In the genomic region with DNA sequence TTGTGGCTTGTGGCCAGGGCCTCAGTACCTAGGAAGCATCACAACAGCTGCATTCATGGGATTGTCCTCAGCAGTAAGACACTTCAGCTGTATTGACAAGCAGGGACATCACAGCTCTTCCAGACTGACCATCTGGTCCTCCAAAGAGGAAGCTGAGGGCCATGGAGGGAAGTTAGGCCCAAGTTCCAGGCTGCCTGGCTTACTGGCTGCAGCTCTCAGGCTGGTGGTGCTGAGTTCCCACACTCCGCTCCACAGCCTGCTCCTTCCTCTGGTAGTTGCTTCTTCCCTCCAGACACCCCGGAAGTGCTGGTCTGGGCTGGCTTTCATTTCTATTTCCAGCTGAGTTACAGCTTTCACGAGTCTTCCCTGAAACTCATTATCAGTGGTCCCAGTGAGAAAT, we compare ENCODE assay signal across 13 cellular contexts. TPM values are rescaled to one million over a fixed set of nuclear protein-coding genes. Genes with fewer than 3 reads are reported as not detected.
A peak's percentile ranks its signal among the peaks of the same experiment; 100 is the strongest.
DNase-seq lines count a peak whose midpoint lies in the region; ATAC-seq and TF ChIP-seq lines count a peak whose summit lies in the region.
"Had no signal": no experiment of that assay in that cellular context is flagged by ENCODE, and none has a peak within 500 bp of the region (broad histone marks: within the 10 kb centered on the region; RNA-seq: fewer than 3 reads in every experiment).

No MANE protein-coding gene starts in this region.

- no peak overlapping the region for H3K27ac Mint-ChIP-seq in activated naive CD4-positive, alpha-beta T cell treated with anti-CD3 and anti-CD28 coated beads, Interleukin-2, amount 10 ng/mL, durations not matched to agents 7 days and 5 days
- no peak overlapping the region for H3K27ac Mint-ChIP-seq in activated naive CD4-positive, alpha-beta T cell treated with anti-CD3 and anti-CD28 coated beads for 36 hours
- H3K27ac Mint-ChIP-seq: neural progenitor cell had no signal

- no peak for TF ChIP-seq POLR2A in upper lobe of left lung (IDR thresholded peaks at IDR 0.05)

- H3K4me1 ChIP-seq in upper lobe of left lung (peaks cover 14 to 20% (median 16%) of the 10 kb centered on the region in 4 donors), foreskin keratinocyte (peaks cover 6% of the 10 kb centered on the region)

- no peak overlapping the region for H3K4me3 Mint-ChIP-seq in activated naive CD4-positive, alpha-beta T cell treated with anti-CD3 and anti-CD28 coated beads, Interleukin-2, amount 10 ng/mL, durations not matched to agents 7 days and 5 days
- H3K4me3 Mint-ChIP-seq in activated naive CD4-positive, alpha-beta T cell treated with anti-CD3 and anti-CD28 coated beads for 36 hours: no peak overlapping the region
- H3K4me3 Mint-ChIP-seq: neural progenitor cell had no signal

- H3K36me3 ChIP-seq in upper lobe of left lung: no peaks in the 10 kb centered on the region
- H3K36me3 ChIP-seq: neural progenitor cell had no signal

- intact Hi-C loops in activated naive CD4-positive, alpha-beta T cell treated with anti-CD3 and anti-CD28 coated beads for 36 hours (cut with micrococcal nuclease): no loop called here

- H3K27me3 Mint-ChIP-seq in activated naive CD4-positive, alpha-beta T cell treated with anti-CD3 and anti-CD28 coated beads, Interleukin-2, amount 10 ng/mL, durations not matched to agents 7 days and 5 days: no peaks in the 10 kb centered on the region
- H3K27me3 Mint-ChIP-seq in activated naive CD4-positive, alpha-beta T cell treated with anti-CD3 and anti-CD28 coated beads for 36 hours (ENCODE audit: low read depth): no peaks in the 10 kb centered on the region

- TF ChIP-seq CTCF in upper lobe of left lung (IDR thresholded peaks at IDR 0.05) (no peak), foreskin keratinocyte (conservative IDR thresholded peaks at IDR 0.05) (no peak)

- H3K27ac ChIP-seq in layer of hippocampus (ENCODE audit: low read depth, low read length): peak overlapping the region; percentile 62
- H3K27ac ChIP-seq in upper lobe of left lung: peak overlapping the region; percentile 48 to 78 (median 68)
- H3K27ac ChIP-seq in foreskin keratinocyte: no peak overlapping the region
- H3K27ac ChIP-seq: neural progenitor cell had no signal

- no peaks in the 10 kb centered on the region for H3K9me3 ChIP-seq in upper lobe of left lung

- no peak overlapping the region for H3K4me3 ChIP-seq in upper lobe of left lung
- H3K4me3 ChIP-seq: neural progenitor cell had no signal

- WGBS in upper lobe of left lung, 2 donors: 50 to 61% methylated on average over 3 of the region's 3 CpGs

- no peak for TF ChIP-seq EP300 in upper lobe of left lung (IDR thresholded peaks at IDR 0.05)

- DNase-seq in activated naive CD4-positive, alpha-beta T cell treated with anti-CD3 and anti-CD28 coated beads, Interleukin-2, amount 10 ng/mL, durations not matched to agents 7 days and 5 days: peak; percentile 36
- DNase-seq in activated naive CD4-positive, alpha-beta T cell treated with anti-CD3 and anti-CD28 coated beads for 36 hours: no peak
- DNase-seq in UCSD-AML1 (lab: John Stamatoyannopoulos, UW; ENCODE audit: unreplicated experiment): peak; percentile 52
- peak in 1 of 2 donors; percentile 73 for DNase-seq in upper lobe of left lung
- no peak for DNase-seq in germinal center (ENCODE audit: low spot score)
- DNase-seq in foreskin keratinocyte: no peak
- DNase-seq: NCI-H2029; stimulated activated CD4-positive, alpha-beta T cell treated with anti-CD3 and anti-CD28 coated beads, Interleukin-4, amount 100 ng/mL, for 4 hours had no signal

- CTCF ChIA-PET in activated naive CD4-positive, alpha-beta T cell treated with anti-CD3 and anti-CD28 coated beads, Interleukin-2, amount 10 ng/mL, durations not matched to agents 7 days and 5 days (lab: Charles Lee): interaction anchor here (0.7 to 1.1 kb wide), 2 partner anchors 26 to 442 kb away, joined by 3 read pairs; no protein-coding TSS in a partner anchor
- CTCF ChIA-PET in activated naive CD4-positive, alpha-beta T cell treated with anti-CD3 and anti-CD28 coated beads for 36 hours (lab: Charles Lee): interaction anchor here (0.6 kb wide), 2 partner anchors 29 to 38 kb away, joined by 3 read pairs; no protein-coding TSS in a partner anchor

- no peaks in the 10 kb centered on the region for H3K36me3 Mint-ChIP-seq in activated naive CD4-positive, alpha-beta T cell treated with anti-CD3 and anti-CD28 coated beads, Interleukin-2, amount 10 ng/mL, durations not matched to agents 7 days and 5 days
- no peaks in the 10 kb centered on the region for H3K36me3 Mint-ChIP-seq in activated naive CD4-positive, alpha-beta T cell treated with anti-CD3 and anti-CD28 coated beads for 36 hours (ENCODE audit: low read depth)
- H3K36me3 Mint-ChIP-seq: neural progenitor cell had no signal

- H3K4me1 Mint-ChIP-seq in activated naive CD4-positive, alpha-beta T cell treated with anti-CD3 and anti-CD28 coated beads, Interleukin-2, amount 10 ng/mL, durations not matched to agents 7 days and 5 days: peaks cover 25% of the 10 kb centered on the region
- peaks cover 27% of the 10 kb centered on the region for H3K4me1 Mint-ChIP-seq in activated naive CD4-positive, alpha-beta T cell treated with anti-CD3 and anti-CD28 coated beads for 36 hours (ENCODE audit: low read depth)

- ATAC-seq in upper lobe of left lung (ENCODE audit: low FRiP score in 2 of 2) (peak; percentile 44 to 82), HG03565 (IDR thresholded peaks at IDR 0.05; ENCODE audit: unreplicated experiment) (no peak), foreskin keratinocyte (no peak)
- ATAC-seq: Panc1 had no signal

- H3K27me3 ChIP-seq in layer of hippocampus (ENCODE audit: control insufficient read depth, insufficient read depth, low read length) (no peaks in the 10 kb centered on the region), upper lobe of left lung (no peaks in the 10 kb centered on the region), foreskin keratinocyte (no peaks in the 10 kb centered on the region)
- H3K27me3 ChIP-seq: neural progenitor cell had no signal

- no peaks in the 10 kb centered on the region for H3K9me3 Mint-ChIP-seq in activated naive CD4-positive, alpha-beta T cell treated with anti-CD3 and anti-CD28 coated beads, Interleukin-2, amount 10 ng/mL, durations not matched to agents 7 days and 5 days
- H3K9me3 Mint-ChIP-seq in activated naive CD4-positive, alpha-beta T cell treated with anti-CD3 and anti-CD28 coated beads for 36 hours: no peaks in the 10 kb centered on the region
- H3K9me3 Mint-ChIP-seq: neural progenitor cell had no signal

RNA-seq across cellular contexts. Expression of a gene that starts 5.7 kb away (rescaled TPM):
- total RNA-seq in activated naive CD4-positive, alpha-beta T cell treated with anti-CD3 and anti-CD28 coated beads for 36 hours: 100 to 1,000 TPM; 136 to 140 TPM
- total RNA-seq in upper lobe of left lung (100 to 1,000 TPM in 5 of 6 donors, 10 to 100 TPM in 1; 70.3 to 141 (median 107) TPM), foreskin keratinocyte (27.2 and 27.4 TPM in 2 replicates)
- 32.6 and 33.2 TPM in 2 replicates for polyA plus RNA-seq in foreskin keratinocyte

RNA-seq across cellular contexts. Expression of a gene that starts 17.5 kb away (rescaled TPM):
- under 1 TPM; 0.14 to 0.37 TPM for total RNA-seq in activated naive CD4-positive, alpha-beta T cell treated with anti-CD3 and anti-CD28 coated beads for 36 hours
- total RNA-seq in upper lobe of left lung: not detected
- total RNA-seq in foreskin keratinocyte: not detected in 2 replicates
- polyA plus RNA-seq in foreskin keratinocyte: not detected in 2 replicates
- total RNA-seq: temporal lobe had no signal

RNA-seq across cellular contexts. Expression of a gene that starts 25.7 kb away (rescaled TPM):
- total RNA-seq in activated naive CD4-positive, alpha-beta T cell treated with anti-CD3 and anti-CD28 coated beads for 36 hours: under 1 TPM; 0.74 to 0.81 TPM
- total RNA-seq in upper lobe of left lung: 10 to 100 TPM in 5 of 6 donors, 1 to 10 TPM in 1; 8.4 to 62.5 (median 24.1) TPM
- not detected in 2 replicates for total RNA-seq in foreskin keratinocyte
- polyA plus RNA-seq in foreskin keratinocyte: not detected in 2 replicates

RNA-seq across cellular contexts. Expression of a gene that starts 48.9 kb away (rescaled TPM):
- total RNA-seq in activated naive CD4-positive, alpha-beta T cell treated with anti-CD3 and anti-CD28 coated beads for 36 hours: 10 to 100 TPM; 18.1 to 18.8 TPM
- 10 to 100 TPM in 1 of 6 donors, 1 to 10 TPM in 5; 1.0 to 11.6 (median 6.3) TPM for total RNA-seq in upper lobe of left lung
- total RNA-seq in foreskin keratinocyte: 5.8 and 9.2 TPM in 2 replicates
- polyA plus RNA-seq in foreskin keratinocyte: 7.6 and 10.1 TPM in 2 replicates

Comparison
In these comparisons a context has a peak if more than half of its experiments do, and no peak if none do; other contexts are left out.
1. DNase-seq: peak in activated naive CD4-positive, alpha-beta T cell treated with anti-CD3 and anti-CD28 coated beads, Interleukin-2, amount 10 ng/mL, durations not matched to agents 7 days and 5 days (single experiment) and UCSD-AML1 (single experiment); none in activated naive CD4-positive, alpha-beta T cell treated with anti-CD3 and anti-CD28 coated beads for 36 hours (single experiment), germinal center (single experiment) and foreskin keratinocyte (0 of 2).
2. ATAC-seq: peak in upper lobe of left lung (2 of 2); none in HG03565 (single experiment) and foreskin keratinocyte (single experiment).